9 cellular contexts compared by ENCODE assay signal in genomic region chr16:68116256-68116853, GRCh38. TPM values are rescaled to one million over a fixed set of nuclear protein-coding genes. Genes with fewer than 3 reads are reported as not detected.
DNase-seq lines count a peak whose midpoint lies in the region; ATAC-seq, FAIRE-seq and TF ChIP-seq lines count a peak whose summit lies in the region.
"Had no signal": no experiment of that assay in that cellular context is flagged by ENCODE, and none has a peak within 500 bp of the region (broad histone marks: within the 10 kb centered on the region; RNA-seq: fewer than 3 reads in every experiment).

No MANE protein-coding gene starts in this region.

- no peak overlapping the region for H3K18ac ChIP-seq in mesendoderm (ENCODE audit: low read length)

- TF ChIP-seq RAD21 in GM12878 (IDR thresholded peaks at IDR 0.05; ENCODE audit: insufficient read depth, low read depth, low read length) = peak; percentile 61

- no peak overlapping the region for H4K8ac ChIP-seq in mesendoderm (ENCODE audit: low read depth, low read length)

- no peak overlapping the region for H3K4ac ChIP-seq in mesendoderm (ENCODE audit: low read depth, low read length)

- WGBS in GM12878 (ENCODE audit: insufficient coverage, insufficient replicate concordance, low lambda C conversion rate, missing lambda C conversion rate) = 98% methylated on average over 2 of the region's 2 CpGs
- WGBS in mesendoderm (ENCODE audit: extremely low coverage, insufficient coverage, low lambda C conversion rate) = no CpG with 5 or more reads among the region's 2 CpGs

- H3K4me1 ChIP-seq in KMS-11 (ENCODE audit: low read depth, poor library complexity, severe bottlenecking) (no peaks in the 10 kb centered on the region), GM12878 (ENCODE audit: control insufficient read depth, insufficient read depth, low read length) (peaks cover 19% of the 10 kb centered on the region), vagina (peaks cover 17% of the 10 kb centered on the region), mesendoderm (ENCODE audit: control insufficient read depth, low read depth, low read length) (no peaks in the 10 kb centered on the region)

- H2AK5ac ChIP-seq in mesendoderm (ENCODE audit: low read length) = no peak overlapping the region

- TF ChIP-seq POLR2A in GM12878 (IDR thresholded peaks at IDR 0.05; ENCODE audit: low read depth, low read length) (no peak), vagina (IDR thresholded peaks at IDR 0.05) (no peak)

- no peak overlapping the region for H4K5ac ChIP-seq in mesendoderm (ENCODE audit: low read length)

- peak; percentile 29 for DNase-seq in D341Med (ENCODE audit: low spot score)
- no peak for DNase-seq in GM12878 (ENCODE audit: low read depth, low spot score)
- peak; percentile 25 for DNase-seq in myocyte (ENCODE audit: low read depth)
- DNase-seq in NCI-H774 (lab: John Stamatoyannopoulos, UW) = no peak
- no peak for DNase-seq in vagina (ENCODE audit: extremely low spot score in 2 of 2)
- no peak for DNase-seq in mesendoderm

- H3K4me3 ChIP-seq in KMS-11 (IDR thresholded peaks at IDR 0.05; ENCODE audit: insufficient read depth, low read depth, low read length) = no peak overlapping the region
- no peak overlapping the region for H3K4me3 ChIP-seq in GM12878
- H3K4me3 ChIP-seq in vagina = no peak overlapping the region
- H3K4me3 ChIP-seq in mesendoderm (ENCODE audit: low read length) = no peak overlapping the region

- no peak overlapping the region for H2BK120ac ChIP-seq in mesendoderm (ENCODE audit: low read depth, low read length)

- no peak overlapping the region for H2BK15ac ChIP-seq in mesendoderm (replicated peaks; ENCODE audit: low read depth)

- RAD21 ChIA-PET in GM12878 (lab: Charles Lee; ENCODE audit: unreplicated experiment) = interaction anchor here (1.0 to 1.3 kb wide), 2 partner anchors 22 to 230 kb away, joined by 3 to 4 read pairs; no protein-coding TSS in a partner anchor

- H3K56ac ChIP-seq in mesendoderm (ENCODE audit: low read length) = no peak overlapping the region

- H3K36me3 ChIP-seq in KMS-11 (ENCODE audit: insufficient read depth) (no peaks in the 10 kb centered on the region), GM12878 (ENCODE audit: control insufficient read depth in 2 of 2, insufficient read depth in 2 of 2, low read length in 1 of 2) (no peaks in the 10 kb centered on the region; a peak in 1 of 4 replicates), vagina (no peaks in the 10 kb centered on the region), mesendoderm (ENCODE audit: control insufficient read depth, insufficient read depth, low read length) (no peaks in the 10 kb centered on the region)

- H3K9me3 ChIP-seq in GM12878 (replicated peaks; ENCODE audit: control insufficient read depth, insufficient read depth, low read length) (peaks cover 2% of the 10 kb centered on the region; the same call in 1 of the 3 replicates), vagina (no peaks in the 10 kb centered on the region)

- BruUV-seq in GM12878 (replicated peaks; lab: Mats Ljungman, UMichigan) = no TSS peak

- peaks cover 89% of the 10 kb centered on the region; the same call in 1 of the 2 replicates for H3K79me2 ChIP-seq in KMS-11 (ENCODE audit: insufficient read depth, low read depth)
- peaks cover 53% of the 10 kb centered on the region for H3K79me2 ChIP-seq in GM12878 (ENCODE audit: control insufficient read depth, insufficient read depth, low read length)
- H3K79me2 ChIP-seq in mesendoderm (ENCODE audit: control insufficient read depth, insufficient read depth, low read length) = peaks cover 18% of the 10 kb centered on the region

- H4K20me1 ChIP-seq in KMS-11 (ENCODE audit: insufficient read depth) = no peaks in the 10 kb centered on the region
- no peaks in the 10 kb centered on the region for H4K20me1 ChIP-seq in GM12878 (ENCODE audit: control insufficient read depth, insufficient read depth)

- intact Hi-C loops in GM12878 (cut with micrococcal nuclease; ENCODE audit: unreplicated experiment) = no loop called here
- intact Hi-C loops in vagina (cut with DNase I) = no loop called here

- H2BK5ac ChIP-seq in mesendoderm (ENCODE audit: low read length) = no peak overlapping the region

- H2AFZ ChIP-seq in KMS-11 (ENCODE audit: low read depth) = no peak overlapping the region
- no peak overlapping the region for H2AFZ ChIP-seq in GM12878 (ENCODE audit: control insufficient read depth, low read depth, low read length)

- SMC1A ChIA-PET in GM12878 (lab: Charles Lee; ENCODE audit: uncharacterized antibody, unreplicated experiment) = interaction anchor here (0.6 to 6.2 kb wide), 4 partner anchors 16 to 360 kb away, joined by 3 to 45 read pairs (median 30); partner anchors contain the start of gene NFATC3

- POLR2A ChIA-PET in GM12878 (lab: Charles Lee) = interaction anchor here (1.6 kb wide), 1 partner anchor 45 kb away, joined by 4 read pairs; no protein-coding TSS in a partner anchor

- no peak for TF ChIP-seq EP300 in GM12878 (IDR thresholded peaks at IDR 0.05; ENCODE audit: borderline replicate concordance in 1 of 2, control insufficient read depth in 1 of 2, low read depth in 2 of 2, low read length in 2 of 2)

- CTCF ChIA-PET in GM12878 (lab: Yijun Ruan, JAX) = interaction anchor here (1.0 to 5.4 kb wide), 5 partner anchors 22 to 111 kb away, joined by 4 to 58 read pairs (median 9); partner anchors contain the start of gene NFATC3

- H3K23ac ChIP-seq in mesendoderm (ENCODE audit: low read length) = no peak overlapping the region

- H3K27me3 ChIP-seq in KMS-11 (ENCODE audit: insufficient read depth, low read depth) (no peaks in the 10 kb centered on the region), GM12878 (replicated peaks in 1 of 2; ENCODE audit: control insufficient read depth in 2 of 2, insufficient read depth in 2 of 2, low read length in 1 of 2) (no peaks in the 10 kb centered on the region), vagina (no peaks in the 10 kb centered on the region), mesendoderm (ENCODE audit: insufficient read depth, low read length, poor library complexity) (no peaks in the 10 kb centered on the region)

- FAIRE-seq in GM12878 (lab: Jason Lieb, UNC) = no peak
- FAIRE-seq: colon had no signal

- H3K4me2 ChIP-seq in KMS-11 (no peak overlapping the region), GM12878 (ENCODE audit: control insufficient read depth, insufficient read depth) (no peak overlapping the region), mesendoderm (ENCODE audit: low read length) (no peak overlapping the region)

- ATAC-seq in GM12878 (peak; percentile 59), GM19023 (IDR thresholded peaks at IDR 0.05; ENCODE audit: unreplicated experiment) (no peak)

- in situ Hi-C loops in GM12878 (cut with MboI) = no loop called here

- H3K27ac ChIP-seq in KMS-11 (no peak overlapping the region), GM12878 (ENCODE audit: control insufficient read depth, insufficient read depth) (no peak overlapping the region), vagina (no peak overlapping the region), mesendoderm (ENCODE audit: low read depth, low read length) (no peak overlapping the region)

- no peak overlapping the region for H3K9ac ChIP-seq in KMS-11
- H3K9ac ChIP-seq in GM12878 (ENCODE audit: control insufficient read depth, insufficient read depth, low read length) = no peak overlapping the region
- H3K9ac ChIP-seq in mesendoderm (ENCODE audit: low read length) = no peak overlapping the region

- peaks cover 16% of the 10 kb centered on the region for H3K79me1 ChIP-seq in mesendoderm (ENCODE audit: low read length)

- TF ChIP-seq CTCF in KMS-11 (conservative IDR thresholded peaks at IDR 0.05; ENCODE audit: low read depth, low read length) (peak; percentile 55), GM12878 (IDR thresholded peaks at IDR 0.05 in 2 of 3, conservative IDR thresholded peaks at IDR 0.05 in 1 of 3; ENCODE audit: control insufficient read depth in 2 of 3, extremely low read depth in 1 of 3, insufficient read depth in 1 of 3, low read depth in 3 of 3, low read length in 3 of 3) (peak; percentile 47 to 58 (median 57); a peak in 5 of 6 replicates), vagina (IDR thresholded peaks at IDR 0.05) (no peak)

TF ChIP-seq in GM12878, 131 proteins besides CTCF, POLR2A, EP300 and RAD21 (continues in another document):
- TF ChIP-seq HDAC2 (IDR thresholded peaks at IDR 0.05) (no peak), ATF2 (IDR thresholded peaks at IDR 0.05; ENCODE audit: low read length) (no peak), NFXL1 (IDR thresholded peaks at IDR 0.05; ENCODE audit: borderline replicate concordance) (no peak), SMC3 (IDR thresholded peaks at IDR 0.05; ENCODE audit: borderline replicate concordance, low read length) (peak; percentile 34; the same call in 1 of the 2 replicates), IKZF1 (conservative IDR thresholded peaks at IDR 0.05) (no peak)

RNA-seq across cellular contexts. Expression of gene NFATC3, which starts 31.2 kb away (rescaled TPM):
- total RNA-seq in GM12878 (2013; cell fraction: nucleolus; rRNA removed) = 72.1 and 76.3 TPM in 2 replicates
- 25.8 and 27.6 TPM in 2 replicates for total RNA-seq in GM12878 (2014; rRNA removed)
- total RNA-seq in GM12878 (2014; rRNA removed; fragmentation: Illumina TruSeq; extraction: Trizol) = 21.2 and 23.2 TPM in 2 replicates
- 37.6 and 37.8 TPM in 2 replicates for total RNA-seq in GM12878 (2021)
- polyA plus RNA-seq in GM12878 (2011; ENCODE audit: low read depth) = 8.0 TPM
- polyA plus RNA-seq in GM12878 (2011; rRNA removed) = 31.3 and 34.7 TPM in 2 replicates
- polyA plus RNA-seq in GM12878 (2011; cell fraction: cytosol; rRNA removed) = 26.9 and 27.8 TPM in 2 replicates
- polyA plus RNA-seq in GM12878 (2011; cell fraction: nucleus; rRNA removed) = 18.5 and 19.7 TPM in 2 replicates
- 9.8 and 10.5 TPM in 2 replicates for polyA plus RNA-seq in GM12878 (2012)
- 24.4 and 29.5 TPM in 2 replicates for polyA plus RNA-seq in GM12878 (2014; fragmentation: Illumina TruSeq; extraction: Trizol)
- polyA plus RNA-seq in GM12878 (2014; fragmentation: Nextera tagmentation; extraction: Ambion mirVana) = 1 to 10 TPM; 4.2 to 5.5 TPM
- 20.9 and 23.6 TPM in 2 replicates for polyA plus RNA-seq in GM12878 (2014; rRNA removed)
- 10 to 100 TPM; 25.4 to 32.2 TPM for polyA plus RNA-seq in GM12878 (2016; fragmentation: Nextera tagmentation; extraction: Ambion mirVana)
- 113 and 115 TPM in 2 replicates for polyA minus RNA-seq in GM12878 (2011; rRNA and poly(A)+ RNA removed)
- 29.3 and 32.2 TPM in 2 replicates for polyA minus RNA-seq in GM12878 (2011; cell fraction: cytosol; rRNA and poly(A)+ RNA removed)
- 27.4 and 39.6 TPM in 2 replicates for polyA minus RNA-seq in GM12878 (2011; cell fraction: nucleus; rRNA and poly(A)+ RNA removed)
- total RNA-seq in myocyte = 36.7 and 40.8 TPM in 2 replicates
- polyA plus RNA-seq in myocyte (2012) = 11.1 TPM
- 51.8 TPM for total RNA-seq in vagina
- 18.9 TPM for polyA plus RNA-seq in mesendoderm (2013, experiment 1 of 2)
- polyA plus RNA-seq in mesendoderm (2013, experiment 2 of 2) = 18.0 TPM

Comparison
In these comparisons a context has a peak if more than half of its experiments do, and no peak if none do; other contexts are left out.
1. DNase-seq: peak in D341Med (single experiment) and myocyte (single experiment); none in GM12878 (single experiment), NCI-H774 (single experiment), vagina (0 of 2) and mesendoderm (single experiment).
2. CTCF ChIP-seq: peak in KMS-11 (single experiment) and GM12878 (3 of 3); none in vagina (0 of 3).